ENCODE assay signal across 19 cellular contexts in the genomic region with DNA sequence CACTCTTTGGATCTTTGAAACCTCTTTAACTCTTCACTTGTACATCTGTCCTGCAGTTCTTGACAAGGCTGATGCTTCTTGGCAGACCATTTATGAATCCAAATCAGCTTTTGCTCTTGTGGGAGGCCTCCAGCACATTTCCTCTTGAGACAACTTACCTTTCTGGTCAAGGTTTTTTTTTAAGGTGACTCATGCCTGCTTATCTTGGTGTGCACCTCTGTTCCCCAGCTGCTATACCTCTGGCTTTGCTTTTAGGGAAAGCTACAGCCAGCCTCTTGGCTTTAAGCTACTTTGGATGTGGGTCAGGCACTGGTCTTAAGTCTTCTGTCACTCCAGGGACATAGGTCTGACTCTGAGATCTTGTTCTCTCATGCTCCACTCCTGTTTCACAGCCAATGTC.
DNase-seq lines count a peak whose midpoint lies in the region; ATAC-seq, FAIRE-seq and TF ChIP-seq lines count a peak whose summit lies in the region.
"Had no signal": no experiment of that assay in that cellular context is flagged by ENCODE, and none has a peak within 500 bp of the region (broad histone marks: within the 10 kb centered on the region; RNA-seq: fewer than 3 reads in every experiment).

No MANE protein-coding gene starts in this region.

- no peak for FAIRE-seq in frontal cortex (lab: Jason Lieb, UNC)
- FAIRE-seq: A549, GM12891 had no signal

- H3K36me3 ChIP-seq in PC-9 (ENCODE audit: low read depth) (no peaks in the 10 kb centered on the region), mucosa of descending colon (ENCODE audit: low read depth) (no peaks in the 10 kb centered on the region), left ventricle myocardium inferior (no peaks in the 10 kb centered on the region)
- H3K36me3 ChIP-seq: Peyer's patch, SJSA1 had no signal

- H3K27me3 ChIP-seq in PC-9 (ENCODE audit: insufficient read depth, low read depth) = no peaks in the 10 kb centered on the region
- no peaks in the 10 kb centered on the region for H3K27me3 ChIP-seq in left ventricle myocardium inferior (ENCODE audit: low read depth)
- H3K27me3 ChIP-seq: Peyer's patch, SJSA1 had no signal

- H3F3A ChIP-seq in PC-9 (ENCODE audit: insufficient read depth, low read depth) = peaks cover 15% of the 10 kb centered on the region

- H4K20me1 ChIP-seq in PC-9 (ENCODE audit: insufficient read depth) = no peaks in the 10 kb centered on the region

- POLR2A ChIA-PET in PC-9 (lab: Charles Lee; ENCODE audit: unreplicated experiment) = interaction anchor here (0.7 kb wide), 1 partner anchor 36 kb away, joined by 7 read pairs; no protein-coding TSS in a partner anchor

- TF ChIP-seq CTCF in PC-9 (conservative IDR thresholded peaks at IDR 0.05) = no peak
- TF ChIP-seq CTCF in epithelial cell of esophagus (IDR thresholded peaks at IDR 0.05; ENCODE audit: insufficient read depth, low read depth, low read length, missing control alignments) = no peak
- TF ChIP-seq CTCF in mucosa of descending colon (IDR thresholded peaks at IDR 0.05) = no peak
- TF ChIP-seq CTCF in left ventricle myocardium inferior (IDR thresholded peaks at IDR 0.05; ENCODE audit: borderline replicate concordance) = no peak

- H3K4me2 ChIP-seq in PC-9 = 0 out of 2 replicates have a peak overlapping the region, but pooled peaks have one; percentile 7
- H3K4me2 ChIP-seq: A549 had no signal

- CTCF ChIA-PET in PC-9 (lab: Charles Lee) = no interaction called here

- intact Hi-C loops in PC-9 (cut with micrococcal nuclease; ENCODE audit: unreplicated experiment) (no loop called here), mucosa of descending colon (cut with DNase I, micrococcal nuclease) (no loop called here), left ventricle myocardium inferior (cut with micrococcal nuclease) (no loop called here)

- H3K4me3 ChIP-seq in PC-9 (no peak overlapping the region), epithelial cell of esophagus (ENCODE audit: low read length) (no peak overlapping the region), mucosa of descending colon (no peak overlapping the region), left ventricle myocardium inferior (no peak overlapping the region)
- H3K4me3 ChIP-seq: A549, Peyer's patch, SJSA1 had no signal

- H3K9me3 ChIP-seq in PC-9 (ENCODE audit: insufficient read depth, low read depth) (no peaks in the 10 kb centered on the region), mucosa of descending colon (peaks cover 3% of the 10 kb centered on the region), left ventricle myocardium inferior (replicated peaks) (peaks cover 6% of the 10 kb centered on the region)
- H3K9me3 ChIP-seq: A549, Peyer's patch, SJSA1 had no signal

- BruUV-seq in PC-9 (replicated peaks; lab: Mats Ljungman, UMichigan) = no TSS peak

- no peak overlapping the region for H2AFZ ChIP-seq in PC-9

- peak; percentile 55 for ATAC-seq in mucosa of descending colon
- no peak for ATAC-seq in HG03460 (IDR thresholded peaks at IDR 0.05; ENCODE audit: unreplicated experiment)
- ATAC-seq: A549 had no signal

- H3K79me2 ChIP-seq in PC-9 (ENCODE audit: low read depth) = no peaks in the 10 kb centered on the region

- H3K27ac ChIP-seq in PC-9 (no peak overlapping the region), left ventricle myocardium inferior (replicated peaks) (no peak overlapping the region)
- H3K27ac ChIP-seq: A549, Peyer's patch, SJSA1 had no signal

- peak; percentile 4 for DNase-seq in DMS53 treated with DMSO at 0.1 percent for 48 hours (lab: John Stamatoyannopoulos, UW; ENCODE audit: unreplicated experiment)
- DNase-seq in PC-9 = peak; percentile 22 to 60
- DNase-seq in epithelial cell of esophagus (ENCODE audit: low read depth) = peak; percentile 63
- DNase-seq in mucosa of descending colon = no peak
- no peak for DNase-seq in mesenteric fat pad (ENCODE audit: low spot score)
- no peak for DNase-seq in left ventricle myocardium inferior
- no peak for DNase-seq in frontal cortex (ENCODE audit: low spot score in 2 of 2)
- DNase-seq: GOT3; Karpas-422; NCI-H1694 treated with DMSO at 0.1 percent for 48 hours; NCI-H2107; NCI-H510A treated with DMSO at 0.1 percent for 48 hours; NCI-H774; NK-92 treated with Interleukin-12 subunit alpha and Interleukin-12 subunit beta, amount 100 ng/mL, for 24 hours; Peyer's patch had no signal

- H3K9me2 ChIP-seq in PC-9 (ENCODE audit: insufficient read depth) = no peaks in the 10 kb centered on the region

- H3K4me1 ChIP-seq in PC-9 (replicated peaks; ENCODE audit: insufficient read depth) = peaks cover 27% of the 10 kb centered on the region
- peaks cover 5% of the 10 kb centered on the region for H3K4me1 ChIP-seq in mucosa of descending colon (ENCODE audit: low read depth)
- no peaks in the 10 kb centered on the region for H3K4me1 ChIP-seq in left ventricle myocardium inferior
- H3K4me1 ChIP-seq: Peyer's patch, SJSA1 had no signal

Comparison
In these comparisons a context has a peak if more than half of its experiments do, and no peak if none do; other contexts are left out.
1. DNase-seq: peak in DMS53 treated with DMSO at 0.1 percent for 48 hours (single experiment), PC-9 (2 of 2) and epithelial cell of esophagus (single experiment); none in mucosa of descending colon (0 of 3), mesenteric fat pad (single experiment), left ventricle myocardium inferior (single experiment) and frontal cortex (0 of 2).